In genomic region chr18:79797518-79798345, GRCh38 we compare ENCODE assay signal across 8 cellular contexts. TPM values are rescaled to one million over a fixed set of nuclear protein-coding genes. Genes with fewer than 3 reads are reported as not detected.
DNase-seq lines count a peak whose midpoint lies in the region; ATAC-seq and TF ChIP-seq lines count a peak whose summit lies in the region.

Gene KCNG2, plus strand, starts transcription at chr18:79797938. Its CDS starts 65,730 bp downstream, at chr18:79863668.

- H3K9me3 ChIP-seq in WERI-Rb-1 (ENCODE audit: severe bottlenecking), result no peaks in the 10 kb centered on the region
- no peaks in the 10 kb centered on the region for H3K9me3 ChIP-seq in gastrocnemius medialis
- H3K9me3 ChIP-seq in effector memory CD4-positive, alpha-beta T cell (ENCODE audit: control insufficient read depth, low read length), result no peaks in the 10 kb centered on the region

- H3K4me3 ChIP-seq in WERI-Rb-1 (ENCODE audit: low read depth, low read length), result peak within 1 kb of the TSS; percentile 70
- peak within 1 kb of the TSS; percentile 17 to 29 (median 23) for H3K4me3 ChIP-seq in gastrocnemius medialis
- no peak within 1 kb of the TSS for H3K4me3 ChIP-seq in effector memory CD4-positive, alpha-beta T cell (ENCODE audit: insufficient read depth, low read depth, low read length, poor library complexity, severe bottlenecking)

- in situ Hi-C loops in gastrocnemius medialis (cut with MboI; ENCODE audit: low sequenced_read_pairs in 4 of 4), result no loop called here

- H3K4me1 ChIP-seq in gastrocnemius medialis, result peaks cover 5 to 10% of the 10 kb centered on the region in 2 donors
- H3K4me1 ChIP-seq in effector memory CD4-positive, alpha-beta T cell (ENCODE audit: control insufficient read depth, insufficient read depth, low read length, poor library complexity, severe bottlenecking), result peaks cover 7% of the 10 kb centered on the region

- no peaks in the 10 kb centered on the region for H3K36me3 ChIP-seq in WERI-Rb-1
- no peaks in the 10 kb centered on the region for H3K36me3 ChIP-seq in gastrocnemius medialis
- H3K36me3 ChIP-seq in effector memory CD4-positive, alpha-beta T cell (ENCODE audit: control insufficient read depth, insufficient read depth, low read length), result no peaks in the 10 kb centered on the region

- intact Hi-C loops in gastrocnemius medialis (cut with DNase I; ENCODE audit: low total_unique reads), result no loop called here

- DNase-seq in activated T-cell treated with anti-CD3 and anti-CD28 coated beads for 48 hours (ENCODE audit: low read depth) (peak; percentile 25), WERI-Rb-1 (peak; percentile 78), germinal center (ENCODE audit: low spot score) (peak; percentile 60), gastrocnemius medialis (no peak), 8988T (no peak)
- no peak for DNase-seq in activated T-cell treated with anti-CD3 and anti-CD28 coated beads, Interleukin-2, amount 50 U/mL, for 1 hour
- DNase-seq in effector memory CD4-positive, alpha-beta T cell, result no peak

- peak within 1 kb of the TSS; percentile 16; the same call in 1 of the 2 replicates for H3K27ac ChIP-seq in WERI-Rb-1
- H3K27ac ChIP-seq in gastrocnemius medialis, result no peak within 1 kb of the TSS
- no peak within 1 kb of the TSS for H3K27ac ChIP-seq in effector memory CD4-positive, alpha-beta T cell (ENCODE audit: insufficient read depth, low read length, poor library complexity, severe bottlenecking)

- no peak for TF ChIP-seq POLR2A in gastrocnemius medialis (IDR thresholded peaks at IDR 0.05)

- TF ChIP-seq CTCF in WERI-Rb-1 (IDR thresholded peaks at IDR 0.05; ENCODE audit: low read depth, low read length), result peak; percentile 79
- TF ChIP-seq CTCF in gastrocnemius medialis (IDR thresholded peaks at IDR 0.05 in 4 of 5, conservative IDR thresholded peaks at IDR 0.05 in 1 of 5), result peak in 1 of 5 experiments; percentile 12

- no peak for ATAC-seq in gastrocnemius medialis
- ATAC-seq in GM18873 (IDR thresholded peaks at IDR 0.05; ENCODE audit: low FRiP score, unreplicated experiment), result no peak

- H3K27me3 ChIP-seq in WERI-Rb-1 (ENCODE audit: insufficient read depth, low read depth, severe bottlenecking) (peaks cover 3% of the 10 kb centered on the region), gastrocnemius medialis (peaks cover 32 to 38% (median 37%) of the 10 kb centered on the region in 3 donors)
- H3K27me3 ChIP-seq in effector memory CD4-positive, alpha-beta T cell (replicated peaks; ENCODE audit: control insufficient read depth, insufficient read depth, low read length, poor library complexity, severe bottlenecking), result peaks cover 15% of the 10 kb centered on the region

RNA-seq across cellular contexts. Expression of gene KCNG2, which starts in this region (rescaled TPM):
- under 1 TPM in 1 of 4 donors, not detected in 3; 0.55 TPM for total RNA-seq in gastrocnemius medialis

Comparison
In these comparisons a context has a peak if more than half of its experiments do, and no peak if none do; other contexts are left out.
1. DNase-seq: peak in activated T-cell treated with anti-CD3 and anti-CD28 coated beads for 48 hours (single experiment), WERI-Rb-1 (single experiment) and germinal center (single experiment); none in activated T-cell treated with anti-CD3 and anti-CD28 coated beads, Interleukin-2, amount 50 U/mL, for 1 hour (single experiment), gastrocnemius medialis (0 of 2), 8988T (single experiment) and effector memory CD4-positive, alpha-beta T cell (0 of 3).